1 cellular context compared by ENCODE assay signal in genomic region chr13:101626925-101627555, GRCh38.
TF ChIP-seq lines count a peak whose summit lies in the region.

No MANE protein-coding gene starts in this region.

TF ChIP-seq in GM12878, 131 proteins besides CTCF, POLR2A, EP300 and RAD21 (continued from another document and continues in another):
- TF ChIP-seq ZNF592 (IDR thresholded peaks at IDR 0.05) (no peak), ZNF217 (IDR thresholded peaks at IDR 0.05) (peak; percentile 65; the same call in 1 of the 2 replicates), EZH2 (IDR thresholded peaks at IDR 0.05; ENCODE audit: borderline replicate concordance, control insufficient read depth, low read depth, low read length) (no peak), STAT3 (IDR thresholded peaks at IDR 0.05; ENCODE audit: low read depth, low read length) (no peak), HDAC2 (IDR thresholded peaks at IDR 0.05) (no peak), CHD4 (IDR thresholded peaks at IDR 0.05) (no peak), ZZZ3 (IDR thresholded peaks at IDR 0.05; ENCODE audit: control insufficient read depth, insufficient read length, low read depth) (no peak), MTA2 (IDR thresholded peaks at IDR 0.05; ENCODE audit: low read depth) (peak; percentile 88), YY1 (IDR thresholded peaks at IDR 0.05; ENCODE audit: low read depth, low read length) (0 out of 2 replicates have a peak, but pooled peaks have one; percentile 4), ZNF274 (IDR thresholded peaks at IDR 0.05; ENCODE audit: insufficient read depth, insufficient read length) (no peak), RFX5 (IDR thresholded peaks at IDR 0.05; ENCODE audit: low read depth, low read length) (no peak), ZSCAN29 (IDR thresholded peaks at IDR 0.05) (no peak), BCL3 (IDR thresholded peaks at IDR 0.05; ENCODE audit: borderline replicate concordance, insufficient read depth, low read depth, low read length, poor library complexity, severe bottlenecking) (no peak), IRF5 (IDR thresholded peaks at IDR 0.05; ENCODE audit: borderline replicate concordance) (no peak), ZBTB11 (CRISPR knock-in tag; IDR thresholded peaks at IDR 0.05) (no peak), MYB (IDR thresholded peaks at IDR 0.05; ENCODE audit: borderline replicate concordance, low read depth, low read length) (no peak), ASH2L (IDR thresholded peaks at IDR 0.05; ENCODE audit: borderline replicate concordance, low read depth) (no peak), HDAC6 (IDR thresholded peaks at IDR 0.05; ENCODE audit: unreplicated experiment) (no peak), MYC (IDR thresholded peaks at IDR 0.05; ENCODE audit: insufficient read depth, insufficient read length, insufficient replicate concordance, low read length, severe bottlenecking) (no peak), ZNF687 (IDR thresholded peaks at IDR 0.05) (no peak), MXI1 (IDR thresholded peaks at IDR 0.05; ENCODE audit: low read depth, low read length) (peak; percentile 43; the same call in 1 of the 2 replicates), E2F4 (IDR thresholded peaks at IDR 0.05; ENCODE audit: low read depth, low read length) (no peak), ZNF622 (IDR thresholded peaks at IDR 0.05) (no peak), MEF2B (IDR thresholded peaks at IDR 0.05; ENCODE audit: partially characterized antibody, poor library complexity, severe bottlenecking) (peak; percentile 60), ETV6 (conservative IDR thresholded peaks at IDR 0.05 in 1 of 2, IDR thresholded peaks at IDR 0.05 in 1 of 2; ENCODE audit: borderline replicate concordance in 1 of 2, low read depth in 1 of 2) (no peak), WRNIP1 (IDR thresholded peaks at IDR 0.05; ENCODE audit: borderline replicate concordance, low read depth, low read length) (no peak), ATF2 (IDR thresholded peaks at IDR 0.05; ENCODE audit: low read length) (peak; percentile 75), NFIC (IDR thresholded peaks at IDR 0.05; ENCODE audit: low read depth, low read length) (peak; percentile 86), FOXK2 (IDR thresholded peaks at IDR 0.05) (no peak), USF1 (IDR thresholded peaks at IDR 0.05; ENCODE audit: borderline replicate concordance, extremely low read length, insufficient read depth, low read depth, low read length) (no peak), SRF (IDR thresholded peaks at IDR 0.05; ENCODE audit: low read depth in 2 of 2, low read length in 2 of 2) (no peak), ATF3 (IDR thresholded peaks at IDR 0.05; ENCODE audit: borderline replicate concordance, extremely low read depth, low read depth, low read length) (no peak), EGR1 (IDR thresholded peaks at IDR 0.05; ENCODE audit: borderline replicate concordance in 1 of 2, low read depth in 2 of 2, low read length in 2 of 2) (no peak), RCOR1 (conservative IDR thresholded peaks at IDR 0.05; ENCODE audit: low read depth, low read length) (no peak), CHD1 (IDR thresholded peaks at IDR 0.05; ENCODE audit: low read depth, low read length) (no peak), SPI1 (IDR thresholded peaks at IDR 0.05; ENCODE audit: borderline replicate concordance, insufficient read depth, low read depth, low read length) (no peak), BACH1 (IDR thresholded peaks at IDR 0.05; ENCODE audit: borderline replicate concordance) (no peak), JUND (IDR thresholded peaks at IDR 0.05; ENCODE audit: low read depth, low read length) (peak; percentile 62), TAF1 (IDR thresholded peaks at IDR 0.05; ENCODE audit: borderline replicate concordance, low read depth, low read length) (no peak), USF2 (IDR thresholded peaks at IDR 0.05; ENCODE audit: borderline replicate concordance, low read depth, low read length) (no peak), ZNF207 (IDR thresholded peaks at IDR 0.05; ENCODE audit: borderline replicate concordance) (no peak)
